In genomic region chr19:49468746-49469447, GRCh38 we compare ENCODE assay signal across 9 cellular contexts. TPM values are rescaled to one million over a fixed set of nuclear protein-coding genes. Genes with fewer than 3 reads are reported as not detected.
DNase-seq lines count a peak whose midpoint lies in the region; ATAC-seq and TF ChIP-seq lines count a peak whose summit lies in the region.
"Had no signal": no experiment of that assay in that cellular context is flagged by ENCODE, and none has a peak within 500 bp of the region (broad histone marks: within the 10 kb centered on the region; RNA-seq: fewer than 3 reads in every experiment).

No MANE protein-coding gene starts in this region.

- TF ChIP-seq CTCF in OCI-LY7 (conservative IDR thresholded peaks at IDR 0.05; ENCODE audit: low read length) (no peak), left ventricle myocardium inferior (IDR thresholded peaks at IDR 0.05; ENCODE audit: borderline replicate concordance) (no peak)

- H3K79me2 ChIP-seq in OCI-LY7 (ENCODE audit: insufficient read depth, low read depth, low read length) = no peaks in the 10 kb centered on the region

- no peaks in the 10 kb centered on the region for H3K27me3 ChIP-seq in left ventricle myocardium inferior (ENCODE audit: low read depth)

- POLR2A ChIA-PET in OCI-LY7 (lab: Charles Lee) = no interaction called here

- H3K4me3 ChIP-seq in OCI-LY7 (ENCODE audit: low read depth, low read length, poor library complexity, severe bottlenecking) = no peak overlapping the region
- H3K4me3 ChIP-seq in left ventricle myocardium inferior = no peak overlapping the region

- no TSS peak for BruUV-seq in OCI-LY7 (replicated peaks; lab: Mats Ljungman, UMichigan)

- no peak overlapping the region for H2AFZ ChIP-seq in OCI-LY7 (ENCODE audit: low read length)

- in situ Hi-C loops in ACHN (cut with HindIII; ENCODE audit: low pct_ligation_motif_present, low pct_unique_long_range_greater_than_20kb, low sequenced_read_pairs) = no loop called here

- CTCF ChIA-PET in OCI-LY7 (lab: Charles Lee; ENCODE audit: unreplicated experiment) = no interaction called here

- no peaks in the 10 kb centered on the region for H3K9me2 ChIP-seq in OCI-LY7 (ENCODE audit: insufficient read depth, low read length)

- H3K27ac ChIP-seq in OCI-LY7 (ENCODE audit: low read depth, low read length, poor library complexity, severe bottlenecking) = no peak overlapping the region
- H3K27ac ChIP-seq in left ventricle myocardium inferior (replicated peaks) = peak overlapping the region; percentile 88
- H3K27ac ChIP-seq: VCaP had no signal

- H3K4me2 ChIP-seq in OCI-LY7 (ENCODE audit: low read length) = no peak overlapping the region

- no peaks in the 10 kb centered on the region for H4K20me1 ChIP-seq in OCI-LY7 (ENCODE audit: insufficient read depth, low read length)

- peak; percentile 60 for ATAC-seq in GM18498 (IDR thresholded peaks at IDR 0.05; ENCODE audit: unreplicated experiment)
- ATAC-seq in HG02870 (IDR thresholded peaks at IDR 0.05; ENCODE audit: unreplicated experiment) = peak; percentile 60

- peaks cover 29% of the 10 kb centered on the region for H3K4me1 ChIP-seq in OCI-LY7 (ENCODE audit: insufficient read depth, low read length, poor library complexity, severe bottlenecking)
- H3K4me1 ChIP-seq in left ventricle myocardium inferior = peaks cover 33% of the 10 kb centered on the region

- peak; percentile 58 for DNase-seq in OCI-LY7 (ENCODE audit: low spot score)
- DNase-seq in activated effector memory CD4-positive, alpha-beta T cell treated with Interleukin-2 at 50 U/mL for 16 hours = peak; percentile 84
- DNase-seq in left ventricle myocardium inferior = peak; percentile 80
- DNase-seq in stimulated activated CD8-positive, alpha-beta memory T cell treated with anti-CD3 and anti-CD28 coated beads, Interleukin-12 subunit alpha, Interleukin-12 subunit beta, amount 100 ng/mL, for 1 hour (ENCODE audit: low read depth) = peak; percentile 80
- no peak for DNase-seq in ACHN
- no peak for DNase-seq in HCEC 1CT

- H3K9me3 ChIP-seq in OCI-LY7 (ENCODE audit: low read length) (no peaks in the 10 kb centered on the region), left ventricle myocardium inferior (replicated peaks) (no peaks in the 10 kb centered on the region)

- intact Hi-C loops in OCI-LY7 (cut with micrococcal nuclease; ENCODE audit: unreplicated experiment) (no loop called here), left ventricle myocardium inferior (cut with micrococcal nuclease) (no loop called here)

- H3K36me3 ChIP-seq in OCI-LY7 (ENCODE audit: insufficient read depth, low read length) (peaks cover 53% of the 10 kb centered on the region), left ventricle myocardium inferior (peaks cover 22% of the 10 kb centered on the region)

RNA-seq across cellular contexts. Expression of gene FLT3LG, which starts 5.1 kb away (rescaled TPM):
- total RNA-seq in OCI-LY7 (2014; rRNA removed; shearing (Covaris generic)) = 8.2 and 10.1 TPM in 2 replicates
- total RNA-seq in OCI-LY7 (2022) (8.4 and 11.7 TPM in 2 replicates), left ventricle myocardium inferior (3.1 TPM)

RNA-seq across cellular contexts. Expression of gene ALDH16A1, which starts 15.9 kb away (rescaled TPM):
- total RNA-seq in OCI-LY7 (2014; rRNA removed; shearing (Covaris generic)) = 39.5 and 55.4 TPM in 2 replicates
- total RNA-seq in OCI-LY7 (2022) (26.0 and 30.6 TPM in 2 replicates), left ventricle myocardium inferior (9.6 TPM)

RNA-seq across cellular contexts. Expression of gene PIH1D1, which starts 17.3 kb away (rescaled TPM):
- total RNA-seq in OCI-LY7 (2014; rRNA removed; shearing (Covaris generic)) = 114 and 117 TPM in 2 replicates
- total RNA-seq in OCI-LY7 (2022) = 93.2 and 95.5 TPM in 2 replicates
- 24.7 TPM for total RNA-seq in left ventricle myocardium inferior

RNA-seq across cellular contexts. Expression of gene RPL13A, which starts 18.5 kb away (rescaled TPM):
- total RNA-seq in OCI-LY7 (2014; rRNA removed; shearing (Covaris generic)) = 6,720 and 8,461 TPM in 2 replicates
- 2,999 and 3,606 TPM in 2 replicates for total RNA-seq in OCI-LY7 (2022)
- total RNA-seq in left ventricle myocardium inferior = 1,308 TPM

RNA-seq across cellular contexts. Expression of gene RPS11, which starts 27.3 kb away (rescaled TPM):
- 6,180 and 6,539 TPM in 2 replicates for total RNA-seq in OCI-LY7 (2014; rRNA removed; shearing (Covaris generic))
- total RNA-seq in OCI-LY7 (2022) (2,366 and 2,673 TPM in 2 replicates), left ventricle myocardium inferior (998 TPM)

Comparison
In these comparisons a context has a peak if more than half of its experiments do, and no peak if none do; other contexts are left out.
1. DNase-seq: peak in OCI-LY7 (single experiment), activated effector memory CD4-positive, alpha-beta T cell treated with Interleukin-2 at 50 U/mL for 16 hours (single experiment), left ventricle myocardium inferior (single experiment) and stimulated activated CD8-positive, alpha-beta memory T cell treated with anti-CD3 and anti-CD28 coated beads, Interleukin-12 subunit alpha, Interleukin-12 subunit beta, amount 100 ng/mL, for 1 hour (single experiment); none in ACHN (single experiment) and HCEC 1CT (single experiment).